ENCODE assay signal across 25 cellular contexts in the genomic region with DNA sequence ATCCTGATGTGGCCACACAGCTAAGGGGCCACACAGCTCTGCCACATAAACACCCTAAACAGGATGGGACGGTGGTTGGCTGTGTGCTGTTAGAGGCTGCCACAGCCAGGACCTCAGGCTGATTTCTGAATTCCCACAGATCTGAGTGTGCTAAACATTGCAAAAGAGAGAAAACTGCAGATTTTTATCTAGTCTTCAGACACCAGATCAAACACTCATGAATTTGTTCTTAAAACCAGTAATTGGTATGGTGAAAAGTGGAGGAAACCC.
DNase-seq lines count a peak whose midpoint lies in the region; TF ChIP-seq lines count a peak whose summit lies in the region.
"Had no signal": no experiment of that assay in that cellular context is flagged by ENCODE, and none has a peak within 500 bp of the region (broad histone marks: within the 10 kb centered on the region; RNA-seq: fewer than 3 reads in every experiment).

No MANE protein-coding gene starts in this region.

- H3K27me3 ChIP-seq in breast epithelium, result no peaks in the 10 kb centered on the region
- no peaks in the 10 kb centered on the region for H3K27me3 ChIP-seq in sigmoid colon
- H3K27me3 ChIP-seq: ascending aorta, right lobe of liver, suprapubic skin had no signal

- POLR2A ChIA-PET in MCF 10A (lab: Yijun Ruan, JAX), result no interaction called here

- no TSS peak for BruUV-seq in MCF 10A (replicated peaks; lab: Mats Ljungman, UMichigan)

- CTCF ChIA-PET in MCF 10A (lab: Yijun Ruan, JAX), result interaction anchor here (0.8 kb wide), 1 partner anchor 9 kb away, joined by 3 read pairs; no protein-coding TSS in a partner anchor

- no peak for TF ChIP-seq EP300 in sigmoid colon (IDR thresholded peaks at IDR 0.05)

- H3K27ac ChIP-seq in breast epithelium (peak overlapping the region; percentile 52 to 63), caudate nucleus (ENCODE audit: low read depth, low read length) (peak overlapping the region; percentile 6), sigmoid colon (no peak overlapping the region)
- H3K27ac ChIP-seq: 22Rv1, ascending aorta, right lobe of liver, RWPE1, suprapubic skin had no signal

- DNase-seq in breast epithelium (ENCODE audit: low spot score in 2 of 2), result no peak
- DNase-seq in MCF 10A (ENCODE audit: unreplicated experiment), result no peak
- DNase-seq in caudate nucleus (lab: John Stamatoyannopoulos, UW), result no peak
- peak; percentile 13 for DNase-seq in medulla oblongata (ENCODE audit: extremely low spot score)
- DNase-seq in sigmoid colon, result no peak
- DNase-seq in osteocyte (ENCODE audit: extremely low spot score, unreplicated experiment), result no peak
- DNase-seq in effector CD8-positive, alpha-beta T cell (lab: John Stamatoyannopoulos, UW), result no peak
- DNase-seq in germinal center (ENCODE audit: low spot score), result no peak
- DNase-seq: activated CD4-positive, alpha-beta memory T cell treated with anti-CD3 and anti-CD28 coated beads for 36 hours; dermis blood vessel endothelial cell; KBM-7; natural killer cell; NCI-H1436 treated with DMSO at 0.1 percent for 48 hours; right lobe of liver; stimulated activated CD4-positive, alpha-beta T cell treated with anti-CD3 and anti-CD28 coated beads, Interleukin-4, amount 100 ng/mL, for 4 hours; T-cell had no signal

- no peaks in the 10 kb centered on the region for H3K36me3 Mint-ChIP-seq in MCF 10A (ENCODE audit: insufficient read depth, unreplicated experiment)
- peaks cover 66% of the 10 kb centered on the region for H3K36me3 Mint-ChIP-seq in osteocyte (ENCODE audit: unreplicated experiment)
- H3K36me3 Mint-ChIP-seq: activated CD4-positive, alpha-beta memory T cell treated with anti-CD3 and anti-CD28 coated beads for 36 hours; activated naive CD4-positive, alpha-beta T cell treated with anti-CD3 and anti-CD28 coated beads, Interleukin-2, amount 50 U/mL, for 24 hours; natural killer cell; stimulated activated memory B cell treated with anti-CD40 and anti-IgM and Interleukin-4, amounts not matched to agents 10 μg/mL and 1 μg/mL and 100 μg/mL, for 72 hours; T-cell had no signal

- H3K4me1 ChIP-seq in breast epithelium, result peaks cover 0 to 5% of the 10 kb centered on the region in 2 donors
- H3K4me1 ChIP-seq in sigmoid colon, result no peaks in the 10 kb centered on the region
- H3K4me1 ChIP-seq: suprapubic skin had no signal

- no peaks in the 10 kb centered on the region for H3K9me3 Mint-ChIP-seq in MCF 10A (ENCODE audit: unreplicated experiment)
- H3K9me3 Mint-ChIP-seq in osteocyte (ENCODE audit: unreplicated experiment), result no peaks in the 10 kb centered on the region
- H3K9me3 Mint-ChIP-seq: activated CD4-positive, alpha-beta memory T cell treated with anti-CD3 and anti-CD28 coated beads for 36 hours; activated naive CD4-positive, alpha-beta T cell treated with anti-CD3 and anti-CD28 coated beads, Interleukin-2, amount 50 U/mL, for 24 hours; activated T-helper 17 cell treated with anti-CD3 and anti-CD28 coated beads, Interleukin-2, amount 50 U/mL, for 72 hours; central memory CD8-positive, alpha-beta T cell; natural killer cell; T-cell had no signal

- H3K4me1 Mint-ChIP-seq in MCF 10A (ENCODE audit: insufficient read depth, unreplicated experiment), result peaks cover 4% of the 10 kb centered on the region
- H3K4me1 Mint-ChIP-seq in osteocyte (ENCODE audit: unreplicated experiment), result peaks cover 8% of the 10 kb centered on the region
- H3K4me1 Mint-ChIP-seq: activated naive CD4-positive, alpha-beta T cell treated with anti-CD3 and anti-CD28 coated beads, Interleukin-2, amount 50 U/mL, for 24 hours; activated T-helper 17 cell treated with anti-CD3 and anti-CD28 coated beads, Interleukin-2, amount 50 U/mL, for 72 hours; stimulated activated memory B cell treated with anti-CD40 and anti-IgM and Interleukin-4, amounts not matched to agents 10 μg/mL and 1 μg/mL and 100 μg/mL, for 72 hours had no signal

- no peaks in the 10 kb centered on the region for H3K36me3 ChIP-seq in breast epithelium
- no peaks in the 10 kb centered on the region for H3K36me3 ChIP-seq in sigmoid colon
- H3K36me3 ChIP-seq: ascending aorta, right lobe of liver, suprapubic skin had no signal

- no peak overlapping the region for H3K4me3 Mint-ChIP-seq in MCF 10A (ENCODE audit: unreplicated experiment)
- no peak overlapping the region for H3K4me3 Mint-ChIP-seq in osteocyte (ENCODE audit: unreplicated experiment)
- H3K4me3 Mint-ChIP-seq: activated CD4-positive, alpha-beta memory T cell treated with anti-CD3 and anti-CD28 coated beads for 36 hours; activated naive CD4-positive, alpha-beta T cell treated with anti-CD3 and anti-CD28 coated beads, Interleukin-2, amount 50 U/mL, for 24 hours; activated T-helper 17 cell treated with anti-CD3 and anti-CD28 coated beads, Interleukin-2, amount 50 U/mL, for 72 hours; central memory CD8-positive, alpha-beta T cell; natural killer cell; stimulated activated memory B cell treated with anti-CD40 and anti-IgM and Interleukin-4, amounts not matched to agents 10 μg/mL and 1 μg/mL and 100 μg/mL, for 72 hours; T-cell had no signal

- H3K27me3 Mint-ChIP-seq in MCF 10A (ENCODE audit: insufficient read depth, unreplicated experiment) (no peaks in the 10 kb centered on the region), osteocyte (ENCODE audit: unreplicated experiment) (no peaks in the 10 kb centered on the region)
- H3K27me3 Mint-ChIP-seq: activated naive CD4-positive, alpha-beta T cell treated with anti-CD3 and anti-CD28 coated beads, Interleukin-2, amount 50 U/mL, for 24 hours had no signal

- TF ChIP-seq POLR2A in breast epithelium (IDR thresholded peaks at IDR 0.05) (no peak), sigmoid colon (IDR thresholded peaks at IDR 0.05) (no peak)

- 86 to 98% methylated on average over 1 of the region's 1 CpG for WGBS in sigmoid colon, 2 donors

- intact Hi-C loops in breast epithelium (cut with DNase I; ENCODE audit: low total_unique reads) (no loop called here), MCF 10A (cut with micrococcal nuclease) (no loop called here), sigmoid colon (cut with DNase I) (no loop called here)

- H3K4me3 ChIP-seq in breast epithelium, result no peak overlapping the region
- no peak overlapping the region for H3K4me3 ChIP-seq in sigmoid colon
- H3K4me3 ChIP-seq: ascending aorta, GM12878, right lobe of liver, suprapubic skin had no signal

- H3K9me3 ChIP-seq in breast epithelium, result no peaks in the 10 kb centered on the region
- no peaks in the 10 kb centered on the region for H3K9me3 ChIP-seq in sigmoid colon
- H3K9me3 ChIP-seq: ascending aorta, right lobe of liver, suprapubic skin had no signal

- no peak for TF ChIP-seq CTCF in breast epithelium (IDR thresholded peaks at IDR 0.05)
- TF ChIP-seq CTCF in MCF 10A (IDR thresholded peaks at IDR 0.05; ENCODE audit: unreplicated experiment), result no peak
- TF ChIP-seq CTCF in sigmoid colon (IDR thresholded peaks at IDR 0.05), result no peak
- no peak for TF ChIP-seq CTCF in osteocyte (IDR thresholded peaks at IDR 0.05)

- no peak overlapping the region for H3K27ac Mint-ChIP-seq in MCF 10A (ENCODE audit: low read depth, unreplicated experiment)
- no peak overlapping the region for H3K27ac Mint-ChIP-seq in osteocyte (ENCODE audit: unreplicated experiment)
- H3K27ac Mint-ChIP-seq: activated CD4-positive, alpha-beta memory T cell treated with anti-CD3 and anti-CD28 coated beads for 36 hours; activated naive CD4-positive, alpha-beta T cell treated with anti-CD3 and anti-CD28 coated beads, Interleukin-2, amount 50 U/mL, for 24 hours; activated T-helper 17 cell treated with anti-CD3 and anti-CD28 coated beads, Interleukin-2, amount 50 U/mL, for 72 hours; natural killer cell; stimulated activated memory B cell treated with anti-CD40 and anti-IgM and Interleukin-4, amounts not matched to agents 10 μg/mL and 1 μg/mL and 100 μg/mL, for 72 hours; T-cell had no signal

Comparison
In these comparisons a context has a peak if more than half of its experiments do, and no peak if none do; other contexts are left out.
1. H3K27ac ChIP-seq: peak in breast epithelium (2 of 2) and caudate nucleus (single experiment); none in sigmoid colon (0 of 4).